In genomic region chr5:179762781-179763176, GRCh38 we compare ENCODE assay signal across 9 cellular contexts. TPM values are rescaled to one million over a fixed set of nuclear protein-coding genes. Genes with fewer than 3 reads are reported as not detected.
DNase-seq lines count a peak whose midpoint lies in the region; ATAC-seq and TF ChIP-seq lines count a peak whose summit lies in the region.
"Had no signal": no experiment of that assay in that cellular context is flagged by ENCODE, and none has a peak within 500 bp of the region (broad histone marks: within the 10 kb centered on the region; RNA-seq: fewer than 3 reads in every experiment).

No MANE protein-coding gene starts in this region.

- ATAC-seq in gastroesophageal sphincter = peak; percentile 28
- no peak for ATAC-seq in HG02759 (IDR thresholded peaks at IDR 0.05; ENCODE audit: unreplicated experiment)

- no peaks in the 10 kb centered on the region for H3K9me2 ChIP-seq in SU-DHL-6 (replicated peaks; ENCODE audit: insufficient read depth, low read length)

- DNase-seq in DMS 273 (lab: John Stamatoyannopoulos, UW; ENCODE audit: unreplicated experiment) (peak; percentile 52), DMS 273 treated with DMSO at 0.1 percent for 48 hours (lab: John Stamatoyannopoulos, UW) (no peak), stomach (no peak), GDM1 (lab: John Stamatoyannopoulos, UW) (no peak)
- no peak for DNase-seq in stimulated activated CD4-positive, alpha-beta T cell treated with anti-CD3 and anti-CD28 coated beads, Interleukin-4, amount 100 ng/mL, for 24 hours

- H3K27ac ChIP-seq in SU-DHL-6 (ENCODE audit: low read depth, low read length) (peak overlapping the region; percentile 55), gastroesophageal sphincter (peak overlapping the region in 3 of 4 donors; percentile 69 to 78 (median 70)), stomach (peak overlapping the region in 4 of 5 donors; percentile 6 to 73 (median 67))
- H3K27ac ChIP-seq: 22Rv1 had no signal

- no peaks in the 10 kb centered on the region for H3K9me3 ChIP-seq in SU-DHL-6 (ENCODE audit: insufficient read depth, low read length)
- H3K9me3 ChIP-seq in gastroesophageal sphincter = no peaks in the 10 kb centered on the region
- no peaks in the 10 kb centered on the region for H3K9me3 ChIP-seq in stomach

- 13 to 19% methylated on average over 3 of the region's 3 CpGs for WGBS in gastroesophageal sphincter (ENCODE audit: low coverage in 1 of 2), 2 donors
- 11 to 31% (median 20%) methylated on average over 3 of the region's 3 CpGs for WGBS in stomach, 5 donors

- TF ChIP-seq POLR2A in gastroesophageal sphincter (IDR thresholded peaks at IDR 0.05) (no peak), stomach (IDR thresholded peaks at IDR 0.05) (no peak)

- TF ChIP-seq EP300 in gastroesophageal sphincter (IDR thresholded peaks at IDR 0.05) (no peak), stomach (IDR thresholded peaks at IDR 0.05) (no peak)

- TF ChIP-seq CTCF in SU-DHL-6 (IDR thresholded peaks at IDR 0.05; ENCODE audit: insufficient read depth, low read length, poor library complexity, severe bottlenecking) (no peak), gastroesophageal sphincter (IDR thresholded peaks at IDR 0.05) (no peak), stomach (IDR thresholded peaks at IDR 0.05) (no peak)

- peak overlapping the region; percentile 6; the same call in 1 of the 2 replicates for H3K9ac ChIP-seq in SU-DHL-6 (ENCODE audit: low read length)

- peak overlapping the region; percentile 6 for H3K4me2 ChIP-seq in SU-DHL-6 (ENCODE audit: low read depth, low read length, poor library complexity, severe bottlenecking)

- H3K4me3 ChIP-seq in SU-DHL-6 (ENCODE audit: insufficient read depth, low read length, poor library complexity, severe bottlenecking) (no peak overlapping the region), gastroesophageal sphincter (no peak overlapping the region), stomach (no peak overlapping the region)

- H2AFZ ChIP-seq in SU-DHL-6 (ENCODE audit: low read depth, low read length, severe bottlenecking) = no peak overlapping the region

- H3K4me1 ChIP-seq in gastroesophageal sphincter = peaks cover 4 to 95% (median 47%) of the 10 kb centered on the region in 3 donors
- peaks cover 45 to 98% (median 68%) of the 10 kb centered on the region in 4 donors for H3K4me1 ChIP-seq in stomach

- H3K36me3 ChIP-seq in SU-DHL-6 (ENCODE audit: low read length) (0 out of 2 replicates have a peak, but pooled peaks cover 2% of the 10 kb centered on the region), gastroesophageal sphincter (peaks cover 0 to 23% of the 10 kb centered on the region in 2 donors), stomach (peaks cover 13 to 26% (median 21%) of the 10 kb centered on the region in 4 donors)

- H4K20me1 ChIP-seq in SU-DHL-6 (ENCODE audit: low read depth, low read length) = 0 out of 2 replicates have a peak, but pooled peaks cover 5% of the 10 kb centered on the region

- intact Hi-C loops in stomach (cut with DNase I; ENCODE audit: low total_unique reads) = no loop called here

- peaks cover 14% of the 10 kb centered on the region for H3F3A ChIP-seq in SU-DHL-6 (ENCODE audit: insufficient read depth)

- H3K27me3 ChIP-seq in SU-DHL-6 (ENCODE audit: low read length) (no peaks in the 10 kb centered on the region), gastroesophageal sphincter (no peaks in the 10 kb centered on the region), stomach (no peaks in the 10 kb centered on the region)

- peaks cover 71% of the 10 kb centered on the region for H3K79me2 ChIP-seq in SU-DHL-6 (ENCODE audit: insufficient read depth, low read length)

RNA-seq across cellular contexts. Expression of gene MAML1, which starts 30.2 kb away (rescaled TPM):
- total RNA-seq in gastroesophageal sphincter (10 to 100 TPM; 31.8 to 51.3 (median 36.8) TPM), stomach (10 to 100 TPM; 11.1 to 26.8 (median 16.0) TPM)
- polyA plus RNA-seq in stomach = 1 to 10 TPM; 5.8 to 7.4 (median 6.1) TPM

RNA-seq across cellular contexts. Expression of gene LTC4S, which starts 31.0 kb away (rescaled TPM):
- total RNA-seq in gastroesophageal sphincter (1 to 10 TPM in 3 of 4 donors, not detected in 1; 7.5 to 8.8 (median 8.2) TPM), stomach (10 to 100 TPM in 2 of 5 donors, 1 to 10 TPM in 2, not detected in 1; 5.0 to 21.0 (median 13.3) TPM)
- polyA plus RNA-seq in stomach = 1 to 10 TPM; 3.3 to 8.4 (median 8.2) TPM

RNA-seq across cellular contexts. Expression of gene MGAT4B, which starts 43.9 kb away (rescaled TPM):
- total RNA-seq in gastroesophageal sphincter (10 to 100 TPM; 42.5 to 58.5 (median 47.2) TPM), stomach (100 to 1,000 TPM; 149 to 617 (median 206) TPM)
- polyA plus RNA-seq in stomach = 100 to 1,000 TPM in 2 of 3 donors, 10 to 100 TPM in 1; 85.0 to 115 (median 101) TPM

RNA-seq across cellular contexts. Expression of gene SQSTM1, which starts 57.9 kb away (rescaled TPM):
- total RNA-seq in gastroesophageal sphincter (100 to 1,000 TPM; 305 to 485 (median 408) TPM), stomach (100 to 1,000 TPM; 163 to 693 (median 508) TPM)
- 100 to 1,000 TPM; 166 to 251 (median 213) TPM for polyA plus RNA-seq in stomach
